36 cellular contexts compared by ENCODE assay signal in genomic region chr6:38779310-38780062, GRCh38.
"Had no signal": no experiment of that assay in that cellular context is flagged by ENCODE, and none has a peak within 500 bp of the region (broad histone marks: within the 10 kb centered on the region; RNA-seq: fewer than 3 reads in every experiment).

No MANE protein-coding gene starts in this region.

- H3K9me3 Mint-ChIP-seq: activated B cell treated with CpG ODN at 0.5 μM for 24 hours; activated CD4-positive, alpha-beta memory T cell treated with anti-CD3 and anti-CD28 coated beads for 36 hours; activated CD4-positive, alpha-beta T cell treated with anti-CD3 and anti-CD28 coated beads, Interleukin-2, amount 10 ng/mL, durations not matched to agents 24 days and 14 days; activated CD8-positive, alpha-beta T cell treated with anti-CD3 and anti-CD28 coated beads for 36 hours; activated naive CD4-positive, alpha-beta T cell treated with anti-CD3 and anti-CD28 coated beads for 36 hours; activated naive CD4-positive, alpha-beta T cell treated with anti-CD3 and anti-CD28 coated beads, Interleukin-2, amount 50 U/mL, for 72 hours; activated naive CD8-positive, alpha-beta T cell treated with anti-CD3 and anti-CD28 coated beads for 36 hours; activated T-cell treated with anti-CD3 and anti-CD28 coated beads, Interleukin-2, amount 50 U/mL, for 4 hours; activated T-cell treated with anti-CD3 and anti-CD28 coated beads, Interleukin-2, amount 50 U/mL, for 72 hours; activated T-helper 1 cell treated with anti-CD3 and anti-CD28 coated beads, Interleukin-12 subunit alpha, Interleukin-12 subunit beta, Interleukin-2, Interleukin-4 antibody, amounts not matched to agents 30 ng/mL and 10 ng/mL and 1 ng/mL, durations not matched to agents 14 hours and 24 hours and 36 hours; activated T-helper 17 cell treated with anti-CD3 and anti-CD28 coated beads, Interleukin-2, amount 50 U/mL, for 72 hours; T-helper 1 cell treated with Interleukin-12 subunit alpha and Interleukin-12 subunit beta and Interleukin-4 antibody, amounts not matched to agents 30 μg/mL and 1 μg/mL, for 36 hours; T-helper 2 cell treated with Interferon-gamma antibody and Interleukin-4, amounts not matched to agents 5 μg/mL and 100 μg/mL, for 36 hours had no signal

- H3K36me3 Mint-ChIP-seq: activated CD4-positive, alpha-beta memory T cell treated with anti-CD3 and anti-CD28 coated beads for 36 hours; activated naive CD4-positive, alpha-beta T cell treated with anti-CD3 and anti-CD28 coated beads, Interleukin-2, amount 50 U/mL, for 72 hours; activated naive CD8-positive, alpha-beta T cell treated with anti-CD3 and anti-CD28 coated beads for 36 hours had no signal

- FAIRE-seq: astrocyte, TTC549 had no signal

- H3K27ac Mint-ChIP-seq: activated B cell treated with CpG ODN at 0.5 μM for 24 hours; activated CD4-positive, alpha-beta memory T cell treated with anti-CD3 and anti-CD28 coated beads for 36 hours; activated CD4-positive, alpha-beta T cell treated with anti-CD3 and anti-CD28 coated beads, Interleukin-2, amount 10 ng/mL, durations not matched to agents 24 days and 14 days; activated CD8-positive, alpha-beta T cell treated with anti-CD3 and anti-CD28 coated beads for 36 hours; activated naive CD4-positive, alpha-beta T cell treated with anti-CD3 and anti-CD28 coated beads for 36 hours; activated naive CD4-positive, alpha-beta T cell treated with anti-CD3 and anti-CD28 coated beads, Interleukin-2, amount 50 U/mL, for 72 hours; activated naive CD8-positive, alpha-beta T cell treated with anti-CD3 and anti-CD28 coated beads for 36 hours; activated T-cell treated with anti-CD3 and anti-CD28 coated beads, Interleukin-2, amount 50 U/mL, for 72 hours; activated T-helper 1 cell treated with anti-CD3 and anti-CD28 coated beads, Interleukin-12 subunit alpha, Interleukin-12 subunit beta, Interleukin-2, Interleukin-4 antibody, amounts not matched to agents 30 ng/mL and 10 ng/mL and 1 ng/mL, durations not matched to agents 14 hours and 24 hours and 36 hours; activated T-helper 17 cell treated with anti-CD3 and anti-CD28 coated beads, Interleukin-2, amount 50 U/mL, for 72 hours; T-helper 1 cell treated with Interleukin-12 subunit alpha and Interleukin-12 subunit beta and Interleukin-4 antibody, amounts not matched to agents 30 μg/mL and 1 μg/mL, for 36 hours; T-helper 2 cell treated with Interferon-gamma antibody and Interleukin-4, amounts not matched to agents 5 μg/mL and 100 μg/mL, for 36 hours had no signal

- DNase-seq: activated B cell treated with CpG ODN at 0.5 μM for 24 hours; activated CD4-positive, alpha-beta memory T cell treated with anti-CD3 and anti-CD28 coated beads for 36 hours; activated CD4-positive, alpha-beta T cell treated with anti-CD3 and anti-CD28 coated beads for 4 hours; activated CD4-positive, alpha-beta T cell treated with anti-CD3 and anti-CD28 coated beads, Interleukin-2, amount 10 ng/mL, durations not matched to agents 24 days and 14 days; activated CD4-positive, alpha-beta T cell treated with anti-CD3 and anti-CD28 coated beads, Interleukin-2, amount 50 U/mL, for 1 hour; activated CD4-positive, alpha-beta T cell treated with anti-CD3 and anti-CD28 coated beads, Interleukin-2, amount 50 U/mL, for 4 hours; activated CD4-positive, CD25-positive, alpha-beta regulatory T cell treated with anti-CD3 and anti-CD28 coated beads, Interleukin-2, amount 50 U/mL, for 72 hours; activated CD8-positive, alpha-beta memory T cell treated with anti-CD3 and anti-CD28 coated beads, Interleukin-2, amount 50 U/mL, for 4 hours; activated CD8-positive, alpha-beta T cell treated with anti-CD3 and anti-CD28 coated beads for 36 hours; activated effector memory CD4-positive, alpha-beta T cell treated with anti-CD3 and anti-CD28 coated beads, Interleukin-2, amount 50 U/mL, for 16 hours; activated gamma-delta T cell treated with Interleukin-2 at 50 U/mL for 16 hours; activated naive CD4-positive, alpha-beta T cell; activated naive CD4-positive, alpha-beta T cell treated with anti-CD3 and anti-CD28 coated beads for 36 hours; activated naive CD4-positive, alpha-beta T cell treated with anti-CD3 and anti-CD28 coated beads, Interleukin-2, amount 50 U/mL, for 16 hours; activated naive CD8-positive, alpha-beta T cell treated with anti-CD3 and anti-CD28 coated beads for 36 hours; activated T-cell treated with anti-CD3 and anti-CD28 coated beads for 4 hours; activated T-cell treated with anti-CD3 and anti-CD28 coated beads, Interleukin-2, amount 50 U/mL, for 1 hour; activated T-cell treated with anti-CD3 and anti-CD28 coated beads, Interleukin-2, amount 50 U/mL, for 4 hours; activated T-cell treated with anti-CD3 and anti-CD28 coated beads, Interleukin-2, amount 50 U/mL, for 72 hours; adrenal gland; amniotic stem cell; aorta; body of pancreas; brain microvascular endothelial cell; central memory CD4-positive, alpha-beta T cell; T-helper 2 cell; T-helper 9 cell had no signal

- H3K4me3 Mint-ChIP-seq: activated B cell treated with CpG ODN at 0.5 μM for 24 hours; activated CD4-positive, alpha-beta memory T cell treated with anti-CD3 and anti-CD28 coated beads for 36 hours; activated CD4-positive, alpha-beta T cell treated with anti-CD3 and anti-CD28 coated beads, Interleukin-2, amount 10 ng/mL, durations not matched to agents 24 days and 14 days; activated CD8-positive, alpha-beta T cell treated with anti-CD3 and anti-CD28 coated beads for 36 hours; activated naive CD4-positive, alpha-beta T cell treated with anti-CD3 and anti-CD28 coated beads for 36 hours; activated naive CD8-positive, alpha-beta T cell treated with anti-CD3 and anti-CD28 coated beads for 36 hours; activated T-cell treated with anti-CD3 and anti-CD28 coated beads, Interleukin-2, amount 50 U/mL, for 4 hours; activated T-cell treated with anti-CD3 and anti-CD28 coated beads, Interleukin-2, amount 50 U/mL, for 72 hours; activated T-helper 1 cell treated with anti-CD3 and anti-CD28 coated beads, Interleukin-12 subunit alpha, Interleukin-12 subunit beta, Interleukin-2, Interleukin-4 antibody, amounts not matched to agents 30 ng/mL and 10 ng/mL and 1 ng/mL, durations not matched to agents 14 hours and 24 hours and 36 hours; activated T-helper 17 cell treated with anti-CD3 and anti-CD28 coated beads, Interleukin-2, amount 50 U/mL, for 72 hours; T-helper 1 cell treated with Interleukin-12 subunit alpha and Interleukin-12 subunit beta and Interleukin-4 antibody, amounts not matched to agents 30 μg/mL and 1 μg/mL, for 36 hours; T-helper 2 cell treated with Interferon-gamma antibody and Interleukin-4, amounts not matched to agents 5 μg/mL and 100 μg/mL, for 36 hours had no signal

- H3K9me3 ChIP-seq: adrenal gland, body of pancreas, breast epithelium had no signal

- H3K27ac ChIP-seq: adrenal gland, body of pancreas, brain microvascular endothelial cell, breast epithelium, VCaP had no signal

- H3K4me3 ChIP-seq: adrenal gland, body of pancreas, breast epithelium had no signal

- ATAC-seq: activated CD8-positive, alpha-beta T cell treated with anti-CD3 and anti-CD28 coated beads for 36 hours; activated naive CD4-positive, alpha-beta T cell treated with anti-CD3 and anti-CD28 coated beads, Interleukin-2, amount 50 U/mL, for 72 hours; activated T-cell treated with anti-CD3 and anti-CD28 coated beads, Interleukin-2, amount 50 U/mL, for 4 hours; activated T-cell treated with anti-CD3 and anti-CD28 coated beads, Interleukin-2, amount 50 U/mL, for 72 hours; activated T-helper 17 cell treated with anti-CD3 and anti-CD28 coated beads, Interleukin-2, amount 50 U/mL, for 72 hours; body of pancreas had no signal

- H3K27me3 Mint-ChIP-seq: activated B cell treated with CpG ODN at 0.5 μM for 24 hours had no signal

- H3K36me3 ChIP-seq: adrenal gland, brain microvascular endothelial cell, breast epithelium had no signal

- H3K4me1 ChIP-seq: adrenal gland, body of pancreas, breast epithelium had no signal

- H3K27me3 ChIP-seq: body of pancreas, brain microvascular endothelial cell, breast epithelium had no signal

- H3K4me1 Mint-ChIP-seq: activated CD4-positive, alpha-beta T cell treated with anti-CD3 and anti-CD28 coated beads, Interleukin-2, amount 10 ng/mL, durations not matched to agents 24 days and 14 days; activated naive CD8-positive, alpha-beta T cell treated with anti-CD3 and anti-CD28 coated beads for 36 hours; activated T-helper 17 cell treated with anti-CD3 and anti-CD28 coated beads, Interleukin-2, amount 50 U/mL, for 72 hours had no signal
